30 cellular contexts compared by ENCODE assay signal in the genomic region with DNA sequence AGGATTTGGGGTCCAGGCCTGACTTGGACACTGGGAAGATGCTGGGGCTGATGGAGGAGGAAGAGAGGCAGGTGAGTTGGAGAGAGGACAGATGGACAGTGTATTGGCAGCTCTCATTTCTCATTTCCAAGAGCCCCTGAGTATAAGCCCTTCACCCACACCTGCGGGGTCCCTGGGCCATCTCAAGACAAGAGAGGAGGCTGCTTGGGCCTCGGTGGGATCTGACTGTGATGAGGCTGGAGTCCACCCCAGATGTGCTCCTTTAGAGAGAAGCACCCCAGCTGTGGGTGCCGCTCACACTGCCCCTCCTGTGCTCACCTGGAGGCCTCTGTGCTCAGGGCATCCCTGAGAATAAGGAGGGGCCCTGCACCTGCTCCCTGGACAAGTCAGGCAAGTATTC. TPM values are rescaled to one million over a fixed set of nuclear protein-coding genes. Genes with fewer than 3 reads are reported as not detected.
"Had no signal": no experiment of that assay in that cellular context is flagged by ENCODE, and none has a peak within 500 bp of the region (broad histone marks: within the 10 kb centered on the region; RNA-seq: fewer than 3 reads in every experiment).

No MANE protein-coding gene starts in this region.

- H3K27me3 Mint-ChIP-seq: progenitor cell of endocrine pancreas had no signal

- FAIRE-seq: keratinocyte, urothelium cell line had no signal

- H3K9ac ChIP-seq: neural progenitor cell had no signal

- DNase-seq: hippocampal formation; left colon; left ventricle myocardium inferior; naive B cell; natural killer cell; nephron progenitor cell; ovary; right lobe of liver; stimulated activated CD4-positive, alpha-beta T cell treated with anti-CD3 and anti-CD28 coated beads, Interleukin-1b, Interleukin-23, amount 100 ng/mL, for 48 hours; stimulated activated CD4-positive, alpha-beta T cell treated with anti-CD3 and anti-CD28 coated beads, Interleukin-2, amount 100 ng/mL, for 48 hours; stimulated activated CD4-positive, alpha-beta T cell treated with anti-CD3 and anti-CD28 coated beads, Interleukin-4, amount 100 ng/mL, for 4 hours; stimulated activated CD8-positive, alpha-beta memory T cell treated with anti-CD3 and anti-CD28 coated beads, Interleukin-4, amount 100 ng/mL, for 48 hours; stimulated activated naive B cell treated with anti-CD40 and anti-IgM and Interleukin-4, amounts not matched to agents 10 μg/mL and 1 μg/mL and 100 μg/mL, for 72 hours; stimulated activated naive CD8-positive, alpha-beta T cell treated with anti-CD3 and anti-CD28 coated beads, Interleukin-15, Interleukin-2, amounts not matched to agents 100 U/mL and 50 U/mL, for 24 hours; stomach; testis; thyroid gland; transverse colon; upper lobe of right lung had no signal

- ATAC-seq: left colon; stimulated activated naive B cell treated with anti-CD40 and anti-IgM and Interleukin-4, amounts not matched to agents 10 μg/mL and 1 μg/mL and 100 μg/mL, for 72 hours; stimulated activated naive CD8-positive, alpha-beta T cell treated with anti-CD3 and anti-CD28 coated beads, Interleukin-15, Interleukin-2, amounts not matched to agents 100 U/mL and 50 U/mL, for 24 hours; upper lobe of right lung had no signal

- H3K36me3 ChIP-seq: left ventricle myocardium inferior, neural progenitor cell, ovary, right atrium auricular region, right lobe of liver, stomach, thyroid gland, transverse colon, upper lobe of right lung had no signal

- H3K4me1 Mint-ChIP-seq: nephron progenitor cell, neural progenitor cell had no signal

- H3K4me3 ChIP-seq: left ventricle myocardium inferior, neural progenitor cell, ovary, right atrium auricular region, right lobe of liver, smooth muscle cell, stomach, testis, thyroid gland, transverse colon, upper lobe of right lung had no signal

- H3K4me1 ChIP-seq: left ventricle myocardium inferior, neural progenitor cell, right atrium auricular region, right lobe of liver, stomach, testis, thyroid gland, transverse colon, upper lobe of right lung had no signal

- H3K9me3 Mint-ChIP-seq: memory B cell; natural killer cell; stimulated activated naive B cell treated with anti-CD40 and anti-IgM and Interleukin-4, amounts not matched to agents 10 μg/mL and 1 μg/mL and 100 μg/mL, for 72 hours had no signal

- H3K27ac Mint-ChIP-seq: memory B cell; natural killer cell; nephron progenitor cell; neural progenitor cell; progenitor cell of endocrine pancreas; stimulated activated naive B cell treated with anti-CD40 and anti-IgM and Interleukin-4, amounts not matched to agents 10 μg/mL and 1 μg/mL and 100 μg/mL, for 72 hours had no signal

- H3K9me3 ChIP-seq: ovary, right atrium auricular region, right lobe of liver, testis, thyroid gland, transverse colon, upper lobe of right lung had no signal

- H3K36me3 Mint-ChIP-seq: memory B cell, naive B cell, natural killer cell, neural progenitor cell had no signal

- H3K4me3 Mint-ChIP-seq: memory B cell; naive B cell; natural killer cell; nephron progenitor cell; neural progenitor cell; stimulated activated naive B cell treated with anti-CD40 and anti-IgM and Interleukin-4, amounts not matched to agents 10 μg/mL and 1 μg/mL and 100 μg/mL, for 72 hours had no signal

- H3K27me3 ChIP-seq: neural progenitor cell, ovary, right atrium auricular region, right lobe of liver, testis, thyroid gland had no signal

- H3K27ac ChIP-seq: left ventricle myocardium inferior, neural progenitor cell, ovary, right atrium auricular region, right lobe of liver, stomach, testis, thyroid gland, transverse colon, upper lobe of right lung had no signal

RNA-seq across cellular contexts. Expression of a gene that starts 3.7 kb away (rescaled TPM):
- total RNA-seq: lung microvascular endothelial cell, progenitor cell of endocrine pancreas, pulmonary artery endothelial cell, renal cortical epithelial cell, smooth muscle cell had no signal
- polyA plus RNA-seq: keratinocyte, smooth muscle cell had no signal

RNA-seq across cellular contexts. Expression of a gene that starts 16.1 kb away (rescaled TPM):
- total RNA-seq: lung microvascular endothelial cell, progenitor cell of endocrine pancreas, pulmonary artery endothelial cell, renal cortical epithelial cell, skeletal muscle tissue, smooth muscle cell, stomach had no signal
- polyA plus RNA-seq: keratinocyte, smooth muscle cell had no signal

RNA-seq across cellular contexts. Expression of a gene that starts 53.0 kb away (rescaled TPM):
- total RNA-seq: lung microvascular endothelial cell, progenitor cell of endocrine pancreas, pulmonary artery endothelial cell, renal cortical epithelial cell, smooth muscle cell had no signal
- polyA plus RNA-seq: keratinocyte, smooth muscle cell had no signal
